ENCODE assay signal across 17 cellular contexts in genomic region chr4:127917151-127917550, GRCh38. TPM values are rescaled to one million over a fixed set of nuclear protein-coding genes. Genes with fewer than 3 reads are reported as not detected.
DNase-seq lines count a peak whose midpoint lies in the region; ATAC-seq, FAIRE-seq and TF ChIP-seq lines count a peak whose summit lies in the region.
"Had no signal": no experiment of that assay in that cellular context is flagged by ENCODE, and none has a peak within 500 bp of the region (broad histone marks: within the 10 kb centered on the region; RNA-seq: fewer than 3 reads in every experiment).

No MANE protein-coding gene starts in this region.

- no peaks in the 10 kb centered on the region for H3K27me3 ChIP-seq in left ventricle myocardium inferior (ENCODE audit: low read depth)
- H3K27me3 ChIP-seq in K562 (ENCODE audit: control insufficient read depth in 2 of 2, insufficient read depth in 2 of 2, low read length in 2 of 2) = no peaks in the 10 kb centered on the region
- H3K27me3 ChIP-seq in psoas muscle (ENCODE audit: insufficient read depth in 3 of 3, low read length in 2 of 3) = no peaks in the 10 kb centered on the region
- no peaks in the 10 kb centered on the region for H3K27me3 ChIP-seq in CD8-positive, alpha-beta memory T cell (ENCODE audit: insufficient read depth, low read length, poor library complexity, severe bottlenecking)
- H3K27me3 ChIP-seq: BLaER1 treated with 17β-estradiol and CSF1 and Interleukin-3, amounts not matched to agents 10 nM and 100 nM had no signal

- H3K9me1 ChIP-seq in K562 (ENCODE audit: control insufficient read depth, insufficient read depth, low read length) = no peaks in the 10 kb centered on the region

- H3K27ac Mint-ChIP-seq in mesothelial cell of epicardium = no peak overlapping the region
- H3K27ac Mint-ChIP-seq in CD8-positive, alpha-beta memory T cell = peak overlapping the region in 1 of 8 donors; percentile 90
- H3K27ac Mint-ChIP-seq: CD4-positive, CD25-positive, alpha-beta regulatory T cell had no signal

- no TSS peak for BruUV-seq in K562 (replicated peaks; lab: Mats Ljungman, UMichigan)

- peaks cover 48% of the 10 kb centered on the region for H3K36me3 ChIP-seq in left ventricle myocardium inferior
- H3K36me3 ChIP-seq in K562 (ENCODE audit: control insufficient read depth, insufficient read depth, low read length) = peaks cover 30% of the 10 kb centered on the region; the same call in 2 of the 3 replicates
- H3K36me3 ChIP-seq in psoas muscle (ENCODE audit: insufficient read depth in 1 of 2, low read depth in 1 of 2) = peaks cover 0 to 42% of the 10 kb centered on the region in 2 donors
- peaks cover 9% of the 10 kb centered on the region for H3K36me3 ChIP-seq in CD8-positive, alpha-beta memory T cell (ENCODE audit: insufficient read depth, low read length)

- no peak overlapping the region for H3K27ac ChIP-seq in left ventricle myocardium inferior (replicated peaks)
- H3K27ac ChIP-seq in K562 (ENCODE audit: extremely low read depth, low read depth, low read length) = no peak overlapping the region
- no peak overlapping the region for H3K27ac ChIP-seq in psoas muscle
- no peak overlapping the region for H3K27ac ChIP-seq in CD8-positive, alpha-beta memory T cell (ENCODE audit: low read depth, low read length)
- H3K27ac ChIP-seq: BLaER1 treated with 17β-estradiol and CSF1 and Interleukin-3, amounts not matched to agents 10 nM and 100 nM; GM23248 had no signal

- ATAC-seq in Right ventricle myocardium inferior (peak; percentile 73), K562 (peak; percentile 26; the same call in 2 of the 3 replicates), psoas muscle (peak; percentile 69 to 97 (median 88))
- ATAC-seq: GM12878 had no signal

- H3K9ac ChIP-seq in K562 (ENCODE audit: insufficient read depth in 1 of 2, low read depth in 2 of 2, low read length in 2 of 2) = no peak overlapping the region
- H3K9ac ChIP-seq: BLaER1 treated with 17β-estradiol and CSF1 and Interleukin-3, amounts not matched to agents 10 nM and 100 nM; GM23248 had no signal

- in situ Hi-C loops in K562 (cut with MboI) = loop anchor here (10.0 kb wide), 1 partner anchor 678 kb away; no protein-coding TSS in a partner anchor

- CTCF ChIA-PET in K562 (lab: Yijun Ruan, JAX; ENCODE audit: low intra/inter-chr PET ratio) = no interaction called here
- CTCF ChIA-PET in CD8-positive, alpha-beta memory T cell (lab: Charles Lee) = interaction anchor here (0.9 kb wide), 1 partner anchor 10 kb away, joined by 3 read pairs; no protein-coding TSS in a partner anchor

- H2AFZ ChIP-seq in K562 (ENCODE audit: low read depth, low read length) = no peak overlapping the region
- H2AFZ ChIP-seq: GM23248 had no signal

- H4K20me1 ChIP-seq in K562 (replicated peaks; ENCODE audit: control insufficient read depth, insufficient read depth, low read length) = no peaks in the 10 kb centered on the region
- H4K20me1 ChIP-seq: BLaER1 treated with 17β-estradiol and CSF1 and Interleukin-3, amounts not matched to agents 10 nM and 100 nM had no signal

- TF ChIP-seq RAD21 in K562 (CRISPR knock-in tag; conservative IDR thresholded peaks at IDR 0.05 in 1 of 2, IDR thresholded peaks at IDR 0.05 in 1 of 2) = no peak

- H3K4me1 ChIP-seq in left ventricle myocardium inferior = peaks cover 14% of the 10 kb centered on the region
- no peaks in the 10 kb centered on the region; a peak in 1 of 5 replicates for H3K4me1 ChIP-seq in K562 (replicated peaks in 1 of 2; ENCODE audit: control insufficient read depth in 2 of 2, insufficient read depth in 2 of 2, low read length in 2 of 2)
- H3K4me1 ChIP-seq in psoas muscle = peaks cover 9% of the 10 kb centered on the region
- no peaks in the 10 kb centered on the region for H3K4me1 ChIP-seq in CD8-positive, alpha-beta memory T cell (ENCODE audit: insufficient read depth, low read length)
- H3K4me1 ChIP-seq: BLaER1 treated with 17β-estradiol and CSF1 and Interleukin-3, amounts not matched to agents 10 nM and 100 nM had no signal

- no peaks in the 10 kb centered on the region for H3K79me2 ChIP-seq in K562 (ENCODE audit: control insufficient read depth, insufficient read depth, low read length)

- no peak overlapping the region for H3K4me3 Mint-ChIP-seq in mesothelial cell of epicardium
- no peak overlapping the region for H3K4me3 Mint-ChIP-seq in CD8-positive, alpha-beta memory T cell
- H3K4me3 Mint-ChIP-seq: CD4-positive, CD25-positive, alpha-beta regulatory T cell had no signal

- no peak for TF ChIP-seq POLR2A in K562 (conservative IDR thresholded peaks at IDR 0.05)

- POLR2A ChIA-PET in K562 (lab: Yijun Ruan, JAX) = interaction anchor here (0.7 to 1.5 kb wide), 4 partner anchors 10 to 36 kb away, joined by 3 to 4 read pairs (median 3); partner anchors contain the start of gene PLK4
- POLR2A ChIA-PET in CD8-positive, alpha-beta memory T cell (lab: Charles Lee) = no interaction called here

- H3K9me3 ChIP-seq in left ventricle myocardium inferior (replicated peaks) (no peaks in the 10 kb centered on the region), K562 (replicated peaks; ENCODE audit: control insufficient read depth, insufficient read depth, low read depth, low read length) (no peaks in the 10 kb centered on the region), psoas muscle (no peaks in the 10 kb centered on the region)
- H3K9me3 ChIP-seq in CD8-positive, alpha-beta memory T cell (ENCODE audit: low read length) = no peaks in the 10 kb centered on the region
- H3K9me3 ChIP-seq: BLaER1 treated with 17β-estradiol and CSF1 and Interleukin-3, amounts not matched to agents 10 nM and 100 nM had no signal

- DNase-seq in Right ventricle myocardium inferior (ENCODE audit: missing footprints) (no peak), left ventricle myocardium inferior (no peak), K562 (ENCODE audit: extremely low read depth in 1 of 4, low spot score in 3 of 4) (no peak), myocyte (ENCODE audit: low read depth) (peak; percentile 71), psoas muscle (no peak), mesothelial cell of epicardium (ENCODE audit: low spot score in 2 of 2, unreplicated experiment in 2 of 2) (no peak), AG08395 (ENCODE audit: low spot score) (no peak)
- DNase-seq in CD8-positive, alpha-beta memory T cell = no peak
- DNase-seq: 8988T; Calu3; CD4-positive, CD25-positive, alpha-beta regulatory T cell; DMS79; GM23248 had no signal

- no peak overlapping the region for H3K4me3 ChIP-seq in left ventricle myocardium inferior
- H3K4me3 ChIP-seq in K562 = no peak overlapping the region
- no peak overlapping the region for H3K4me3 ChIP-seq in psoas muscle
- H3K4me3 ChIP-seq in CD8-positive, alpha-beta memory T cell (ENCODE audit: low read length) = no peak overlapping the region
- H3K4me3 ChIP-seq: BLaER1 treated with 17β-estradiol and CSF1 and Interleukin-3, amounts not matched to agents 10 nM and 100 nM; GM12878; GM23248 had no signal

- H3K27me3 Mint-ChIP-seq in mesothelial cell of epicardium (ENCODE audit: low read depth) = no peaks in the 10 kb centered on the region
- H3K27me3 Mint-ChIP-seq in CD8-positive, alpha-beta memory T cell = no peaks in the 10 kb centered on the region
- H3K27me3 Mint-ChIP-seq: CD4-positive, CD25-positive, alpha-beta regulatory T cell had no signal

- H3K36me3 Mint-ChIP-seq in mesothelial cell of epicardium = peaks cover 19% of the 10 kb centered on the region
- H3K36me3 Mint-ChIP-seq in CD8-positive, alpha-beta memory T cell = peaks cover 6 to 49% (median 13%) of the 10 kb centered on the region in 3 donors

- H3K9me3 Mint-ChIP-seq in mesothelial cell of epicardium = peaks cover under 1% of the 10 kb centered on the region
- H3K9me3 Mint-ChIP-seq in CD8-positive, alpha-beta memory T cell = no peaks in the 10 kb centered on the region

- no peak overlapping the region for H3K4me2 ChIP-seq in K562 (ENCODE audit: insufficient read depth, low read length)
- H3K4me2 ChIP-seq: BLaER1 treated with 17β-estradiol and CSF1 and Interleukin-3, amounts not matched to agents 10 nM and 100 nM had no signal

- TF ChIP-seq EP300 in K562 (IDR thresholded peaks at IDR 0.05; ENCODE audit: low read length) = no peak

- no peak for TF ChIP-seq CTCF in left ventricle myocardium inferior (IDR thresholded peaks at IDR 0.05; ENCODE audit: borderline replicate concordance)
- no peak for TF ChIP-seq CTCF in K562 (IDR thresholded peaks at IDR 0.05 in 2 of 3, conservative IDR thresholded peaks at IDR 0.05 in 1 of 3; ENCODE audit: insufficient read depth in 2 of 3, low read depth in 1 of 3, low read length in 3 of 3)
- no peak for TF ChIP-seq CTCF in psoas muscle (IDR thresholded peaks at IDR 0.05)
- no peak for TF ChIP-seq CTCF in mesothelial cell of epicardium (IDR thresholded peaks at IDR 0.05; ENCODE audit: unreplicated experiment)

- H3K4me1 Mint-ChIP-seq in mesothelial cell of epicardium = no peaks in the 10 kb centered on the region
- no peaks in the 10 kb centered on the region for H3K4me1 Mint-ChIP-seq in CD8-positive, alpha-beta memory T cell
- H3K4me1 Mint-ChIP-seq: CD4-positive, CD25-positive, alpha-beta regulatory T cell had no signal

- intact Hi-C loops in Right ventricle myocardium inferior (cut with DNase I) (no loop called here), left ventricle myocardium inferior (cut with micrococcal nuclease) (no loop called here), K562 (cut with micrococcal nuclease) (no loop called here), psoas muscle (cut with DNase I) (no loop called here)

- FAIRE-seq in K562 (lab: Jason Lieb, UNC) = no peak
- FAIRE-seq: GM12878, GM18507, H54 had no signal

RNA-seq across cellular contexts. Expression of gene PLK4, which starts 36.5 kb away (rescaled TPM):
- 1.1 TPM for total RNA-seq in Right ventricle myocardium inferior
- total RNA-seq in left ventricle myocardium inferior = 0.49 TPM
- 40.2 and 172 TPM in 2 replicates for total RNA-seq in K562 (2011; cell fraction: chromatin; rRNA removed; ENCODE audit: low replicate concordance)
- 22.8 and 32.2 TPM in 2 replicates for total RNA-seq in K562 (2011; cell fraction: nucleolus; rRNA removed)
- total RNA-seq in K562 (2011; cell fraction: nucleoplasm; rRNA removed) = 38.0 and 43.7 TPM in 2 replicates
- 48.7 and 54.3 TPM in 2 replicates for total RNA-seq in K562 (2014; rRNA removed)
- 55.0 and 60.6 TPM in 2 replicates for total RNA-seq in K562 (2014; rRNA removed; fragmentation: Illumina TruSeq; extraction: Trizol)
- 49.1 and 53.6 TPM in 2 replicates for total RNA-seq in K562 (2015; rRNA removed; fragmentation: Illumina TruSeq; extraction: Trizol)
- 41.3 and 46.8 TPM in 2 replicates for total RNA-seq in K562 (2021)
- 75.0 and 95.3 TPM in 2 replicates for polyA plus RNA-seq in K562 (2011; rRNA removed)
- polyA plus RNA-seq in K562 (2011; cell fraction: cytosol; rRNA removed) = 13.9 and 28.8 TPM in 2 replicates
- 113 and 177 TPM in 2 replicates for polyA plus RNA-seq in K562 (2011; cell fraction: nucleus; rRNA removed)
- polyA plus RNA-seq in K562 (2012) = 24.9 and 27.7 TPM in 2 replicates
- polyA plus RNA-seq in K562 (2014; fragmentation: Illumina TruSeq; extraction: Trizol) = 56.8 and 61.7 TPM in 2 replicates
- 10 to 100 TPM; 16.2 to 27.4 TPM for polyA plus RNA-seq in K562 (2014; fragmentation: Nextera tagmentation; extraction: Ambion mirVana)
- 72.0 and 93.8 TPM in 2 replicates for polyA plus RNA-seq in K562 (2014; rRNA removed)
- 70.6 and 87.8 TPM in 2 replicates for polyA minus RNA-seq in K562 (2011; rRNA and poly(A)+ RNA removed)
- polyA minus RNA-seq in K562 (2011; cell fraction: cytosol; rRNA and poly(A)+ RNA removed) = 17.6 and 19.2 TPM in 2 replicates
- 45.9 and 88.3 TPM in 2 replicates for polyA minus RNA-seq in K562 (2011; cell fraction: nucleus; rRNA and poly(A)+ RNA removed)
- total RNA-seq in myocyte = 0.47 and 2.1 TPM in 2 replicates
- 0.20 TPM for polyA plus RNA-seq in myocyte (2012)
- under 1 TPM in 3 of 4 donors, not detected in 1; 0.36 to 0.67 (median 0.42) TPM for total RNA-seq in psoas muscle
- polyA plus RNA-seq in psoas muscle = under 1 TPM; 0.14 to 0.65 (median 0.48) TPM
- 11.6 to 14.3 TPM (median 14.1 TPM) in 3 replicates for total RNA-seq in mesothelial cell of epicardium
- 10 to 100 TPM; 29.1 to 32.6 TPM for total RNA-seq in CD8-positive, alpha-beta memory T cell
- polyA plus RNA-seq in CD8-positive, alpha-beta memory T cell = 1.8 TPM

RNA-seq across cellular contexts. Expression of gene MFSD8, which starts 47.8 kb away (rescaled TPM):
- total RNA-seq in Right ventricle myocardium inferior (6.1 TPM), left ventricle myocardium inferior (12.3 TPM), K562 (2014; rRNA removed) (7.0 and 14.2 TPM in 2 replicates), K562 (2014; rRNA removed; fragmentation: Illumina TruSeq; extraction: Trizol) (20.9 and 24.0 TPM in 2 replicates), K562 (2015; rRNA removed; fragmentation: Illumina TruSeq; extraction: Trizol) (16.5 and 18.7 TPM in 2 replicates), K562 (2021) (16.2 and 17.8 TPM in 2 replicates), myocyte (18.7 and 19.4 TPM in 2 replicates), psoas muscle (10 to 100 TPM in 1 of 4 donors, 1 to 10 TPM in 3; 6.0 to 10.9 (median 7.4) TPM), mesothelial cell of epicardium (29.6 to 33.9 TPM (median 29.9 TPM) in 3 replicates)
- total RNA-seq in K562 (2011; cell fraction: chromatin; rRNA removed; ENCODE audit: low replicate concordance) = 70.1 and 143 TPM in 2 replicates
- total RNA-seq in K562 (2011; cell fraction: nucleolus; rRNA removed) = 30.9 and 40.9 TPM in 2 replicates
- total RNA-seq in K562 (2011; cell fraction: nucleoplasm; rRNA removed) = 60.1 and 88.7 TPM in 2 replicates
- polyA plus RNA-seq in K562 (2011; rRNA removed) (24.8 and 27.2 TPM in 2 replicates), K562 (2014; fragmentation: Illumina TruSeq; extraction: Trizol) (11.5 and 11.9 TPM in 2 replicates), K562 (2014; fragmentation: Nextera tagmentation; extraction: Ambion mirVana) (10 to 100 TPM; 25.2 to 25.4 TPM), K562 (2014; rRNA removed) (13.4 and 16.6 TPM in 2 replicates), psoas muscle (1 to 10 TPM; 3.7 to 6.5 (median 4.4) TPM)
- 5.3 and 11.6 TPM in 2 replicates for polyA plus RNA-seq in K562 (2011; cell fraction: cytosol; rRNA removed)
- 30.1 and 48.0 TPM in 2 replicates for polyA plus RNA-seq in K562 (2011; cell fraction: nucleus; rRNA removed)
- 7.0 and 10.0 TPM in 2 replicates for polyA plus RNA-seq in K562 (2012)
- 42.3 and 46.5 TPM in 2 replicates for polyA minus RNA-seq in K562 (2011; rRNA and poly(A)+ RNA removed)
- 7.5 and 12.7 TPM in 2 replicates for polyA minus RNA-seq in K562 (2011; cell fraction: cytosol; rRNA and poly(A)+ RNA removed)
- 26.8 and 36.1 TPM in 2 replicates for polyA minus RNA-seq in K562 (2011; cell fraction: nucleus; rRNA and poly(A)+ RNA removed)
- polyA plus RNA-seq in myocyte (2012) = 5.7 TPM
- total RNA-seq in CD8-positive, alpha-beta memory T cell = 10 to 100 TPM; 17.8 to 23.4 TPM
- polyA plus RNA-seq in CD8-positive, alpha-beta memory T cell = 5.3 TPM

RNA-seq across cellular contexts. Expression of gene ABHD18, which starts 48.1 kb away (rescaled TPM):
- total RNA-seq in Right ventricle myocardium inferior = 11.5 TPM
- 30.4 TPM for total RNA-seq in left ventricle myocardium inferior
- total RNA-seq in K562 (2011; cell fraction: chromatin; rRNA removed; ENCODE audit: low replicate concordance) = 18.4 and 36.0 TPM in 2 replicates
- total RNA-seq in K562 (2011; cell fraction: nucleolus; rRNA removed) = 9.3 and 9.5 TPM in 2 replicates
- 17.0 and 26.9 TPM in 2 replicates for total RNA-seq in K562 (2011; cell fraction: nucleoplasm; rRNA removed)
- 7.8 and 11.0 TPM in 2 replicates for total RNA-seq in K562 (2014; rRNA removed)
- total RNA-seq in K562 (2014; rRNA removed; fragmentation: Illumina TruSeq; extraction: Trizol) = 20.3 and 23.6 TPM in 2 replicates
- total RNA-seq in K562 (2015; rRNA removed; fragmentation: Illumina TruSeq; extraction: Trizol) = 21.8 and 25.0 TPM in 2 replicates
- total RNA-seq in K562 (2021) = 17.7 and 19.1 TPM in 2 replicates
- 12.6 and 16.0 TPM in 2 replicates for polyA plus RNA-seq in K562 (2011; rRNA removed)
- 3.1 and 5.1 TPM in 2 replicates for polyA plus RNA-seq in K562 (2011; cell fraction: cytosol; rRNA removed)
- polyA plus RNA-seq in K562 (2011; cell fraction: nucleus; rRNA removed) = 9.5 and 10.7 TPM in 2 replicates
- polyA plus RNA-seq in K562 (2012) = 9.3 and 11.6 TPM in 2 replicates
- polyA plus RNA-seq in K562 (2014; fragmentation: Illumina TruSeq; extraction: Trizol) = 17.7 and 22.6 TPM in 2 replicates
- 1 to 10 TPM; 6.1 to 6.9 TPM for polyA plus RNA-seq in K562 (2014; fragmentation: Nextera tagmentation; extraction: Ambion mirVana)
- 10.9 and 14.4 TPM in 2 replicates for polyA plus RNA-seq in K562 (2014; rRNA removed)
- 18.0 and 22.9 TPM in 2 replicates for polyA minus RNA-seq in K562 (2011; rRNA and poly(A)+ RNA removed)
- polyA minus RNA-seq in K562 (2011; cell fraction: cytosol; rRNA and poly(A)+ RNA removed) = 8.8 and 16.7 TPM in 2 replicates
- 11.8 and 18.7 TPM in 2 replicates for polyA minus RNA-seq in K562 (2011; cell fraction: nucleus; rRNA and poly(A)+ RNA removed)
- 4.5 and 4.9 TPM in 2 replicates for total RNA-seq in myocyte
- polyA plus RNA-seq in myocyte (2012) = 3.1 TPM
- 10 to 100 TPM in 3 of 4 donors, 1 to 10 TPM in 1; 7.4 to 21.4 (median 15.0) TPM for total RNA-seq in psoas muscle
- polyA plus RNA-seq in psoas muscle = 1 to 10 TPM; 4.5 to 8.8 (median 8.3) TPM
- total RNA-seq in mesothelial cell of epicardium = 15.0 to 17.7 TPM (median 16.3 TPM) in 3 replicates
- 10 to 100 TPM; 13.0 to 14.2 TPM for total RNA-seq in CD8-positive, alpha-beta memory T cell
- 12.7 TPM for polyA plus RNA-seq in CD8-positive, alpha-beta memory T cell

Comparison
In these comparisons a context has a peak if more than half of its experiments do, and no peak if none do; other contexts are left out.
1. ATAC-seq: peak in every context shown above with its lines; median percentile 88 in psoas muscle; 73 in Right ventricle myocardium inferior; 26 in K562.